In the genomic region with DNA sequence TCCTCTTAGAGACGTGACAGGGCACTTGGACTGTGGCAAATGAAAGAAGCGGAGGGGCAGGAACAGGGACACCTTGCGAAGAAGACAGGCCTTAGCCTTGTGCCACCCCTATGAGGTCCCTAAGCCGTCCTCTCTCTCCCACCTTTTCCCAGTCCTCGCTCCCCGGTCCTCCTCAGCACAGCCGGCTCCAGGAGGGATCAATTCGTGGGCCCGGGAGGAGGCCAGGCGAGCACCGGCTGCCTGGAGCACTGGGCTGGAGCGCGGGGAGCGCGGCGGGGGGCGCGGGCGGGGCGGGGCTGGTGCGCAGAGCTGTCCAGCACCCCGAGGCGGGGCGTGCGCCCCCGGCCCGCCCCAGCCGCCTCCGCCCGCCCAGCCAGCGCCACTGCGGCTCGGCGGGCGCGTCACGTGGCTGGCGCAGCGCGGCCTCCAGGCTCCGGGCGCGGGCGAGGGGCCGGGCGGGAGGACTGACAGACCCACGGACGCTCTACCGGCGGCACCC, we compare ENCODE assay signal across 1 cellular context.
TF ChIP-seq lines count a peak whose summit lies in the region.

TSS of gene LRP3 (plus strand) at position 467 of the 499 bp plus-strand sequence. CDS start 456 bp downstream, outside the sequence.

TF ChIP-seq in HEK293, 187 proteins besides CTCF, POLR2A, EP300 and RAD21 (continued from another document and continues in another):
- no peak for TF ChIP-seq ZNF639 (tag by site-specific recombination; IDR thresholded peaks at IDR 0.05)
- no peak for TF ChIP-seq ZNF449 (tag by site-specific recombination; IDR thresholded peaks at IDR 0.05)
- TF ChIP-seq, protein P1, sequence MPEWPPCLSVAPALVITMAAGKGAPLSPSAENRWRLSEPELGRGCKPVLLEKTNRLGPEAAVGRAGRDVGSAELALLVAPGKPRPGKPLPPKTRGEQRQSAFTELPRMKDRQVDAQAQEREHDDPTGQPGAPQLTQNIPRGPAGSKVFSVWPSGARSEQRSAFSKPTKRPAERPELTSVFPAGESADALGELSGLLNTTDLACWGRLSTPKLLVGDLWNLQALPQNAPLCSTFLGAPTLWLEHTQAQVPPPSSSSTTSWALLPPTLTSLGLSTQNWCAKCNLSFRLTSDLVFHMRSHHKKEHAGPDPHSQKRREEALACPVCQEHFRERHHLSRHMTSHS (tag by site-specific recombination; IDR thresholded peaks at IDR 0.05), result no peak
- no peak for TF ChIP-seq ZNF16 (tag by site-specific recombination; IDR thresholded peaks at IDR 0.05; ENCODE audit: low read depth)
- no peak for TF ChIP-seq YY2 (tag by site-specific recombination; IDR thresholded peaks at IDR 0.05)
- TF ChIP-seq, protein P2, sequence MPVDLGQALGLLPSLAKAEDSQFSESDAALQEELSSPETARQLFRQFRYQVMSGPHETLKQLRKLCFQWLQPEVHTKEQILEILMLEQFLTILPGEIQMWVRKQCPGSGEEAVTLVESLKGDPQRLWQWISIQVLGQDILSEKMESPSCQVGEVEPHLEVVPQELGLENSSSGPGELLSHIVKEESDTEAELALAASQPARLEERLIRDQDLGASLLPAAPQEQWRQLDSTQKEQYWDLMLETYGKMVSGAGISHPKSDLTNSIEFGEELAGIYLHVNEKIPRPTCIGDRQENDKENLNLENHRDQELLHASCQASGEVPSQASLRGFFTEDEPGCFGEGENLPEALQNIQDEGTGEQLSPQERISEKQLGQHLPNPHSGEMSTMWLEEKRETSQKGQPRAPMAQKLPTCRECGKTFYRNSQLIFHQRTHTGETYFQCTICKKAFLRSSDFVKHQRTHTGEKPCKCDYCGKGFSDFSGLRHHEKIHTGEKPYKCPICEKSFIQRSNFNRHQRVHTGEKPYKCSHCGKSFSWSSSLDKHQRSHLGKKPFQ (tag by site-specific recombination; IDR thresholded peaks at IDR 0.05), result no peak
- TF ChIP-seq ZNF776 (tag by site-specific recombination; IDR thresholded peaks at IDR 0.05; ENCODE audit: borderline replicate concordance), result no peak
- TF ChIP-seq ZNF645 (tag by site-specific recombination; IDR thresholded peaks at IDR 0.05), result no peak
- TF ChIP-seq GLIS2 (tag by site-specific recombination; IDR thresholded peaks at IDR 0.05), result peak; percentile 67; the same call in 1 of the 2 replicates
- TF ChIP-seq, protein P3, sequence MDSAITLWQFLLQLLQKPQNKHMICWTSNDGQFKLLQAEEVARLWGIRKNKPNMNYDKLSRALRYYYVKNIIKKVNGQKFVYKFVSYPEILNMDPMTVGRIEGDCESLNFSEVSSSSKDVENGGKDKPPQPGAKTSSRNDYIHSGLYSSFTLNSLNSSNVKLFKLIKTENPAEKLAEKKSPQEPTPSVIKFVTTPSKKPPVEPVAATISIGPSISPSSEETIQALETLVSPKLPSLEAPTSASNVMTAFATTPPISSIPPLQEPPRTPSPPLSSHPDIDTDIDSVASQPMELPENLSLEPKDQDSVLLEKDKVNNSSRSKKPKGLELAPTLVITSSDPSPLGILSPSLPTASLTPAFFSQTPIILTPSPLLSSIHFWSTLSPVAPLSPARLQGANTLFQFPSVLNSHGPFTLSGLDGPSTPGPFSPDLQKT (IDR thresholded peaks at IDR 0.05; ENCODE audit: borderline replicate concordance, low read depth, low read length), result no peak
- no peak for TF ChIP-seq ZNF24 (tag by site-specific recombination; IDR thresholded peaks at IDR 0.05)
- TF ChIP-seq ZNF624 (tag by site-specific recombination; IDR thresholded peaks at IDR 0.05), result no peak
- TF ChIP-seq HOXA7 (CRISPR knock-in tag; IDR thresholded peaks at IDR 0.05; ENCODE audit: borderline replicate concordance), result no peak
- no peak for TF ChIP-seq ZNF112 (tag by site-specific recombination; IDR thresholded peaks at IDR 0.05)
- TF ChIP-seq, protein P4, sequence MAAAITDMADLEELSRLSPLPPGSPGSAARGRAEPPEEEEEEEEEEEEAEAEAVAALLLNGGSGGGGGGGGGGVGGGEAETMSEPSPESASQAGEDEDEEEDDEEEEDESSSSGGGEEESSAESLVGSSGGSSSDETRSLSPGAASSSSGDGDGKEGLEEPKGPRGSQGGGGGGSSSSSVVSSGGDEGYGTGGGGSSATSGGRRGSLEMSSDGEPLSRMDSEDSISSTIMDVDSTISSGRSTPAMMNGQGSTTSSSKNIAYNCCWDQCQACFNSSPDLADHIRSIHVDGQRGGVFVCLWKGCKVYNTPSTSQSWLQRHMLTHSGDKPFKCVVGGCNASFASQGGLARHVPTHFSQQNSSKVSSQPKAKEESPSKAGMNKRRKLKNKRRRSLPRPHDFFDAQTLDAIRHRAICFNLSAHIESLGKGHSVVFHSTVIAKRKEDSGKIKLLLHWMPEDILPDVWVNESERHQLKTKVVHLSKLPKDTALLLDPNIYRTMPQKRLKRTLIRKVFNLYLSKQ (tag by site-specific recombination; IDR thresholded peaks at IDR 0.05; ENCODE audit: borderline replicate concordance), result no peak
- no peak for TF ChIP-seq ZNF596 (tag by site-specific recombination; IDR thresholded peaks at IDR 0.05)
- TF ChIP-seq ZBTB17 (tag by site-specific recombination; IDR thresholded peaks at IDR 0.05), result no peak
- no peak for TF ChIP-seq ZNF704 (tag by site-specific recombination; IDR thresholded peaks at IDR 0.05)
- no peak for TF ChIP-seq ZBTB49 (tag by site-specific recombination; IDR thresholded peaks at IDR 0.05; ENCODE audit: low read depth)
- TF ChIP-seq ZNF558 (tag by site-specific recombination; IDR thresholded peaks at IDR 0.05), result no peak
- TF ChIP-seq, protein P5, sequence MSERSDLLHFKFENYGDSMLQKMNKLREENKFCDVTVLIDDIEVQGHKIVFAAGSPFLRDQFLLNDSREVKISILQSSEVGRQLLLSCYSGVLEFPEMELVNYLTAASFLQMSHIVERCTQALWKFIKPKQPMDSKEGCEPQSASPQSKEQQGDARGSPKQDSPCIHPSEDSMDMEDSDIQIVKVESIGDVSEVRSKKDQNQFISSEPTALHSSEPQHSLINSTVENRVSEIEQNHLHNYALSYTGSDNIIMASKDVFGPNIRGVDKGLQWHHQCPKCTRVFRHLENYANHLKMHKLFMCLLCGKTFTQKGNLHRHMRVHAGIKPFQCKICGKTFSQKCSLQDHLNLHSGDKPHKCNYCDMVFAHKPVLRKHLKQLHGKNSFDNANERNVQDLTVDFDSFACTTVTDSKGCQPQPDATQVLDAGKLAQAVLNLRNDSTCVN (tag by site-specific recombination; optimal IDR thresholded peaks at IDR 0.05), result peak; percentile 62
- no peak for TF ChIP-seq ZNF747 (tag by site-specific recombination; IDR thresholded peaks at IDR 0.05)
- TF ChIP-seq KLF1 (tag by site-specific recombination; IDR thresholded peaks at IDR 0.05), result no peak
- no peak for TF ChIP-seq ZNF513 (tag by site-specific recombination; IDR thresholded peaks at IDR 0.05)
- peak; percentile 91 for TF ChIP-seq ZBTB20 (tag by site-specific recombination; IDR thresholded peaks at IDR 0.05)
- TF ChIP-seq ZNF830 (tag by site-specific recombination; IDR thresholded peaks at IDR 0.05; ENCODE audit: low read depth), result no peak
- TF ChIP-seq IKZF3 (tag by site-specific recombination; IDR thresholded peaks at IDR 0.05), result peak; percentile 85
- TF ChIP-seq, protein P6, sequence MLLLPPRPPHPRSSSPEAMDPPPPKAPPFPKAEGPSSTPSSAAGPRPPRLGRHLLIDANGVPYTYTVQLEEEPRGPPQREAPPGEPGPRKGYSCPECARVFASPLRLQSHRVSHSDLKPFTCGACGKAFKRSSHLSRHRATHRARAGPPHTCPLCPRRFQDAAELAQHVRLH (tag by site-specific recombination; IDR thresholded peaks at IDR 0.05), result no peak
- TF ChIP-seq ZNF239 (tag by site-specific recombination; IDR thresholded peaks at IDR 0.05), result no peak
- TF ChIP-seq EGR2 (tag by site-specific recombination; IDR thresholded peaks at IDR 0.05; ENCODE audit: low read depth), result no peak
- TF ChIP-seq ZNF2 (tag by site-specific recombination; IDR thresholded peaks at IDR 0.05), result no peak; the same call in 1 of the 2 replicates
- TF ChIP-seq ZNF433 (tag by site-specific recombination; IDR thresholded peaks at IDR 0.05; ENCODE audit: low read depth), result no peak
- 0 out of 2 replicates have a peak, but pooled peaks have one; percentile 26 for TF ChIP-seq ZEB2 (tag by site-specific recombination; IDR thresholded peaks at IDR 0.05)
- TF ChIP-seq ZNF777 (tag by site-specific recombination; IDR thresholded peaks at IDR 0.05; ENCODE audit: borderline replicate concordance), result no peak
- TF ChIP-seq ZNF530 (tag by site-specific recombination; IDR thresholded peaks at IDR 0.05; ENCODE audit: low read depth), result no peak
- no peak for TF ChIP-seq ZNF10 (tag by site-specific recombination; IDR thresholded peaks at IDR 0.05)
- no peak for TF ChIP-seq ZNF214 (tag by site-specific recombination; IDR thresholded peaks at IDR 0.05; ENCODE audit: borderline replicate concordance)
- TF ChIP-seq ZNF692 (tag by site-specific recombination; IDR thresholded peaks at IDR 0.05), result peak; percentile 55; the same call in 1 of the 2 replicates
- TF ChIP-seq ZFHX2 (tag by site-specific recombination; conservative IDR thresholded peaks at IDR 0.05), result peak; percentile 28; the same call in 1 of the 2 replicates
- TF ChIP-seq ZNF707 (tag by site-specific recombination; IDR thresholded peaks at IDR 0.05), result no peak
- no peak for TF ChIP-seq ZXDB (tag by site-specific recombination; IDR thresholded peaks at IDR 0.05)
- TF ChIP-seq ZNF843 (tag by site-specific recombination; IDR thresholded peaks at IDR 0.05), result no peak
